1 cellular context compared by ENCODE assay signal in genomic region chr16:14600164-14600563, GRCh38.
TF ChIP-seq lines count a peak whose summit lies in the region.

No MANE protein-coding gene starts in this region.

TF ChIP-seq in HEK293T, 16 proteins besides CTCF, POLR2A, EP300 and RAD21 (continued from another document):
- TF ChIP-seq ARNT (IDR thresholded peaks at IDR 0.05) (no peak), ELF4 (IDR thresholded peaks at IDR 0.05) (no peak), LEF1 (IDR thresholded peaks at IDR 0.05; ENCODE audit: borderline replicate concordance) (no peak)
